13 cellular contexts compared by ENCODE assay signal in the genomic region with DNA sequence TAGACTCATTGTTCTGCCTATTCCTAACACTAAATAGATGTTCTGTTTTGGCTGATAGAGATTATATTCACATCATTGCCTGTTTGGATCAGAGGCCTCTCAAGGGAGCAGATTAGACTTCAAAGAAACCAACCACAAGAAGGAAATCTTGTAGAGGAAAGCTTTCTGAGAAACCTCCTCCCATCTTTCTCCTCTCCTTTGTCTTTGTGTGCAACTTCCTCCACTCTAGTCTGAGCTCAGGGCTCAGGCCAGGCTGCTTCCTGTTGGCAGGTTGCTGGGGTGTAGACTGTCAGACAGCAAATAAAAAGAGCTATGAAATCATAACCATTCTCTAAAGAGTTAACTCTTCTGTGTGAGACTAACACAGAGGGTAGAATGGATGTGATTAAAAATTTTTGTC.
A peak's percentile ranks its signal among the peaks of the same experiment; 100 is the strongest.
DNase-seq lines count a peak whose midpoint lies in the region; ATAC-seq and TF ChIP-seq lines count a peak whose summit lies in the region.
"Had no signal": no experiment of that assay in that cellular context is flagged by ENCODE, and none has a peak within 500 bp of the region (broad histone marks: within the 10 kb centered on the region; RNA-seq: fewer than 3 reads in every experiment).

No MANE protein-coding gene starts in this region.

- CTCF ChIA-PET in activated CD4-positive, alpha-beta memory T cell treated with anti-CD3 and anti-CD28 coated beads for 36 hours (lab: Charles Lee) = interaction anchor here (0.6 kb wide), 1 partner anchor 151 kb away, joined by 3 read pairs; no protein-coding TSS in a partner anchor

- H3K27ac Mint-ChIP-seq in activated CD4-positive, alpha-beta memory T cell treated with anti-CD3 and anti-CD28 coated beads for 36 hours = peak overlapping the region; percentile 49

- peaks cover 20% of the 10 kb centered on the region for H3K4me1 Mint-ChIP-seq in activated CD4-positive, alpha-beta memory T cell treated with anti-CD3 and anti-CD28 coated beads for 36 hours (ENCODE audit: low read depth)

- TF ChIP-seq CTCF in Loucy (conservative IDR thresholded peaks at IDR 0.05; ENCODE audit: low read length) = no peak
- no peak for TF ChIP-seq CTCF in esophagus squamous epithelium (IDR thresholded peaks at IDR 0.05)

- H3K79me2 ChIP-seq in Loucy (ENCODE audit: insufficient read depth, low read length) = no peaks in the 10 kb centered on the region

- peak overlapping the region; percentile 26; the same call in 1 of the 2 replicates for H3K9ac ChIP-seq in BLaER1
- H3K9ac ChIP-seq in Loucy (ENCODE audit: low read depth, low read length, poor library complexity, severe bottlenecking) = peak overlapping the region; percentile 55

- H3F3A ChIP-seq in Loucy (ENCODE audit: low read depth) = peaks cover 13% of the 10 kb centered on the region; the same call in 1 of the 2 replicates

- no peaks in the 10 kb centered on the region for H3K36me3 Mint-ChIP-seq in activated CD4-positive, alpha-beta memory T cell treated with anti-CD3 and anti-CD28 coated beads for 36 hours
- H3K36me3 Mint-ChIP-seq: naive B cell had no signal

- intact Hi-C loops in activated CD4-positive, alpha-beta memory T cell treated with anti-CD3 and anti-CD28 coated beads for 36 hours (cut with micrococcal nuclease) = no loop called here
- intact Hi-C loops in esophagus squamous epithelium (cut with DNase I) = no loop called here

- H3K27me3 ChIP-seq in BLaER1 (no peaks in the 10 kb centered on the region), Loucy (ENCODE audit: insufficient read depth, low read length, poor library complexity, severe bottlenecking) (no peaks in the 10 kb centered on the region), esophagus squamous epithelium (peaks cover 0 to 7% (median 0%) of the 10 kb centered on the region in 4 donors)

- POLR2A ChIA-PET in activated CD4-positive, alpha-beta memory T cell treated with anti-CD3 and anti-CD28 coated beads for 36 hours (lab: Charles Lee) = no interaction called here

- DNase-seq in activated CD4-positive, alpha-beta memory T cell treated with anti-CD3 and anti-CD28 coated beads for 36 hours = peak; percentile 37
- DNase-seq in esophagus squamous epithelium (lab: John Stamatoyannopoulos, UW) = no peak
- no peak for DNase-seq in NCI-H345 treated with DMSO at 0.1 percent for 48 hours (lab: John Stamatoyannopoulos, UW; ENCODE audit: unreplicated experiment)
- DNase-seq: activated gamma-delta T cell treated with Interleukin-2 at 50 U/mL for 16 hours, Karpas-422, naive B cell, PC-9 had no signal

- TF ChIP-seq POLR2A in esophagus squamous epithelium (IDR thresholded peaks at IDR 0.05) = no peak

- H3K9me2 ChIP-seq in Loucy (replicated peaks; ENCODE audit: low read depth, low read length) = no peaks in the 10 kb centered on the region

- H3K9me3 ChIP-seq in BLaER1 (no peaks in the 10 kb centered on the region), Loucy (ENCODE audit: insufficient read depth, low read depth, low read length) (no peaks in the 10 kb centered on the region), esophagus squamous epithelium (no peaks in the 10 kb centered on the region)

- no peaks in the 10 kb centered on the region for H3K36me3 ChIP-seq in BLaER1
- H3K36me3 ChIP-seq in Loucy (ENCODE audit: insufficient read depth, low read length) = no peaks in the 10 kb centered on the region
- no peaks in the 10 kb centered on the region for H3K36me3 ChIP-seq in esophagus squamous epithelium

- H3K27me3 Mint-ChIP-seq in activated CD4-positive, alpha-beta memory T cell treated with anti-CD3 and anti-CD28 coated beads for 36 hours = no peaks in the 10 kb centered on the region

- no peak overlapping the region for H3K4me3 Mint-ChIP-seq in activated CD4-positive, alpha-beta memory T cell treated with anti-CD3 and anti-CD28 coated beads for 36 hours
- H3K4me3 Mint-ChIP-seq: naive B cell had no signal

- peak overlapping the region; percentile 75 for H3K4me2 ChIP-seq in BLaER1
- H3K4me2 ChIP-seq in Loucy (ENCODE audit: low read depth, low read length, poor library complexity, severe bottlenecking) = peak overlapping the region; percentile 78
- H3K4me2 ChIP-seq: PC-9 had no signal

- H3K27ac ChIP-seq in BLaER1 (peak overlapping the region; percentile 61; the same call in 1 of the 2 replicates), esophagus squamous epithelium (peak overlapping the region in 2 of 4 donors; percentile 1 to 13)
- H3K27ac ChIP-seq: PC-9, skin epidermis had no signal

- no peaks in the 10 kb centered on the region for H4K20me1 ChIP-seq in BLaER1
- no peaks in the 10 kb centered on the region for H4K20me1 ChIP-seq in Loucy (ENCODE audit: insufficient read depth, low read length, poor library complexity, severe bottlenecking)

- peak; percentile 56 for ATAC-seq in esophagus mucosa
- ATAC-seq in HG03457 (IDR thresholded peaks at IDR 0.05; ENCODE audit: unreplicated experiment) = no peak
- ATAC-seq in HG02981 (IDR thresholded peaks at IDR 0.05; ENCODE audit: unreplicated experiment) = no peak

- H3K4me3 ChIP-seq in BLaER1 (no peak overlapping the region; the same call in 1 of the 2 replicates), Loucy (ENCODE audit: low read length, poor library complexity, severe bottlenecking) (peak overlapping the region; percentile 50), esophagus squamous epithelium (no peak overlapping the region)
- H3K4me3 ChIP-seq: PC-9, skin epidermis had no signal

- no peaks in the 10 kb centered on the region for H3K9me3 Mint-ChIP-seq in activated CD4-positive, alpha-beta memory T cell treated with anti-CD3 and anti-CD28 coated beads for 36 hours

- H3K4me1 ChIP-seq in BLaER1 (peaks cover 22% of the 10 kb centered on the region), Loucy (ENCODE audit: insufficient read depth, low read length, poor library complexity, severe bottlenecking) (peaks cover 19% of the 10 kb centered on the region), esophagus squamous epithelium (peaks cover 0 to 4% (median 0%) of the 10 kb centered on the region in 3 donors)

- peak overlapping the region; percentile 10; the same call in 1 of the 2 replicates for H2AFZ ChIP-seq in Loucy (ENCODE audit: low read length)
- H2AFZ ChIP-seq: PC-9 had no signal
